In the genomic region with DNA sequence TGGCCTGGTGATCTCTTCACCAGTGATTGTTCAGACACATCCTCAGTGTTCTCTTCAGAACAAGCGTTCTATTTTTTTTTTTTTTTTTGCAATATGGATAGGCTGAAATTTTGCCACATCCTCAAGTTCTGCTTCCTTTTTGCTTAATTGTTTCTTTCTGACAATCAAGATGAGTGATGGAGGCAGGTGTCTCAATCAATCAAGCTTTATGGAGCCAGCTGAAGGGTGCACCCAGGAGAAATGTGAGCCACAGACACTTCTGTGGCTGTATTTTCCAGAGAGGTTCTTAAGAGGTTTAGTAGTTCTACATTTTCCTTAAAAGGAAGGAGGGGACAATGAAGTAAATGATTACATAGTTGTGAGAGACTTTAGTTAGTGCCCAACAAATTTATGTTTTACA, we compare ENCODE assay signal across 21 cellular contexts. TPM values are rescaled to one million over a fixed set of nuclear protein-coding genes. Genes with fewer than 3 reads are reported as not detected.
DNase-seq lines count a peak whose midpoint lies in the region; TF ChIP-seq lines count a peak whose summit lies in the region.
"Had no signal": no experiment of that assay in that cellular context is flagged by ENCODE, and none has a peak within 500 bp of the region (broad histone marks: within the 10 kb centered on the region; RNA-seq: fewer than 3 reads in every experiment).

No MANE protein-coding gene starts in this region.

- H3K36me3 ChIP-seq in Karpas-422 (ENCODE audit: insufficient read depth, low read length), result no peaks in the 10 kb centered on the region; the same call in 1 of the 2 replicates
- H3K36me3 ChIP-seq in H7 (replicated peaks; ENCODE audit: control insufficient read depth, insufficient read depth, low read length), result no peaks in the 10 kb centered on the region
- H3K36me3 ChIP-seq in mammary epithelial cell (ENCODE audit: insufficient read depth, low read length), result no peaks in the 10 kb centered on the region

- H3K4me2 ChIP-seq in Karpas-422 (ENCODE audit: low read depth, low read length, poor library complexity, severe bottlenecking) (peak overlapping the region; percentile 63), mammary epithelial cell (ENCODE audit: insufficient read depth, low read depth, low read length) (no peak overlapping the region)

- H3K79me2 ChIP-seq in Karpas-422 (ENCODE audit: low read length), result no peaks in the 10 kb centered on the region
- H3K79me2 ChIP-seq in mammary epithelial cell (ENCODE audit: insufficient read depth, low read length), result no peaks in the 10 kb centered on the region

- H3K9ac ChIP-seq in Karpas-422 (ENCODE audit: low read length) (peak overlapping the region; percentile 68), mammary epithelial cell (ENCODE audit: insufficient read depth, low read length) (no peak overlapping the region)

- no peak overlapping the region for H2AFZ ChIP-seq in Karpas-422 (ENCODE audit: low read length)
- H2AFZ ChIP-seq in mammary epithelial cell (ENCODE audit: low read depth, low read length), result no peak overlapping the region

- H3K4me1 Mint-ChIP-seq in nephron progenitor cell, result peaks cover 31% of the 10 kb centered on the region
- H3K4me1 Mint-ChIP-seq: T-cell had no signal

- BruUV-seq in mammary epithelial cell (replicated peaks; lab: Mats Ljungman, UMichigan), result no TSS peak

- H3K27me3 Mint-ChIP-seq in nephron progenitor cell (ENCODE audit: low read depth, poor library complexity), result no peaks in the 10 kb centered on the region

- dilution Hi-C loops in mammary epithelial cell (cut with HindIII; ENCODE audit: low sequenced_read_pairs), result no loop called here

- no peaks in the 10 kb centered on the region for H3K9me2 ChIP-seq in Karpas-422 (replicated peaks; ENCODE audit: insufficient read depth, low read length)

- TF ChIP-seq CTCF in nephron progenitor cell (IDR thresholded peaks at IDR 0.05) (no peak), mammary epithelial cell (conservative IDR thresholded peaks at IDR 0.05 in 1 of 2, IDR thresholded peaks at IDR 0.05 in 1 of 2; ENCODE audit: extremely low read depth in 1 of 2, insufficient read depth in 1 of 2, low read depth in 1 of 2, low read length in 2 of 2) (no peak)

- H3K4me3 ChIP-seq in Karpas-422 (ENCODE audit: low read length) (peak overlapping the region; percentile 29; the same call in 1 of the 2 replicates), H7 (ENCODE audit: insufficient read depth, low read depth, low read length) (no peak overlapping the region), mammary epithelial cell (replicated peaks in 1 of 3; ENCODE audit: insufficient read depth in 1 of 3, low read depth in 2 of 3, low read length in 3 of 3) (no peak overlapping the region)
- H3K4me3 ChIP-seq: GM12878 had no signal

- peak overlapping the region; percentile 24 for H3K4me3 Mint-ChIP-seq in nephron progenitor cell
- H3K4me3 Mint-ChIP-seq: T-cell had no signal

- H4K20me1 ChIP-seq in Karpas-422 (ENCODE audit: insufficient read depth, low read depth, low read length) (no peaks in the 10 kb centered on the region), mammary epithelial cell (ENCODE audit: insufficient read depth, low read length) (no peaks in the 10 kb centered on the region)

- peak overlapping the region; percentile 59 for H3K27ac Mint-ChIP-seq in nephron progenitor cell
- H3K27ac Mint-ChIP-seq: T-cell had no signal

- H3K27me3 ChIP-seq in Karpas-422 (ENCODE audit: low read length) (no peaks in the 10 kb centered on the region), H7 (ENCODE audit: control insufficient read depth, insufficient read depth, low read length) (no peaks in the 10 kb centered on the region), mammary epithelial cell (ENCODE audit: insufficient read depth, low read length) (no peaks in the 10 kb centered on the region)

- 100% methylated on average over 1 of the region's 1 CpG for WGBS in mammary epithelial cell (ENCODE audit: low coverage, missing lambda C conversion rate)

- H3K36me3 Mint-ChIP-seq in nephron progenitor cell (ENCODE audit: low read depth), result no peaks in the 10 kb centered on the region
- H3K36me3 Mint-ChIP-seq: T-cell had no signal

- H3K27ac ChIP-seq in Karpas-422 (ENCODE audit: low read length) (peak overlapping the region; percentile 97), mammary epithelial cell (ENCODE audit: insufficient read depth, low read depth, low read length) (no peak overlapping the region)
- H3K27ac ChIP-seq: RWPE1 had no signal

- in situ Hi-C loops in mammary epithelial cell (cut with MboI; ENCODE audit: low sequenced_read_pairs in 2 of 2), result no loop called here

- no peaks in the 10 kb centered on the region for H3K9me3 Mint-ChIP-seq in nephron progenitor cell
- H3K9me3 Mint-ChIP-seq: T-cell had no signal

- CTCF ChIA-PET in mammary epithelial cell (lab: Charles Lee; ENCODE audit: low non-redundant PET), result no interaction called here

- H3K9me3 ChIP-seq in Karpas-422 (ENCODE audit: low read length) (no peaks in the 10 kb centered on the region), mammary epithelial cell (replicated peaks; ENCODE audit: insufficient read depth, low read length) (no peaks in the 10 kb centered on the region)

- DNase-seq in NCI-H1417 (lab: John Stamatoyannopoulos, UW), result peak; percentile 29 to 86 (median 52)
- no peak for DNase-seq in NCI-H1417 treated with DMSO at 0.1 percent for 48 hours (lab: John Stamatoyannopoulos, UW)
- DNase-seq in Karpas-422, result peak; percentile 87
- DNase-seq in NCI-H524 treated with DMSO at 0.1 percent for 48 hours (lab: John Stamatoyannopoulos, UW), result peak; percentile 24
- DNase-seq in nephron progenitor cell, result no peak
- DNase-seq in H7, result no peak
- no peak for DNase-seq in ecto neural progenitor cell (ENCODE audit: low spot score)
- no peak for DNase-seq in mammary epithelial cell
- DNase-seq: 8988T, ACHN, Calu3, NCI-H1105 treated with DMSO at 0.1 percent for 48 hours, NCI-H187, NCI-H2081 treated with DMSO at 0.1 percent for 48 hours, NCI-H226, NCI-H510A, NCI-H774, SHP77, T-cell had no signal

- intact Hi-C loops in mammary epithelial cell (cut with micrococcal nuclease), result no loop called here

- peaks cover 82% of the 10 kb centered on the region for H3K4me1 ChIP-seq in Karpas-422 (ENCODE audit: low read length)
- H3K4me1 ChIP-seq in mammary epithelial cell (ENCODE audit: insufficient read depth, low read length), result no peaks in the 10 kb centered on the region

RNA-seq across cellular contexts. Expression of a gene that starts 43.9 kb away (rescaled TPM):
- 30.7 and 33.3 TPM in 2 replicates for total RNA-seq in Karpas-422 (2014; rRNA removed; shearing (Covaris generic); ENCODE audit: low replicate concordance)
- total RNA-seq in H7 (2014; rRNA removed; shearing (Covaris generic)), result 6.2 and 7.4 TPM in 2 replicates
- total RNA-seq in mammary epithelial cell, result 10 to 100 TPM in 1 of 2 donors, 1 to 10 TPM in 1; 6.1 to 16.5 TPM
- polyA plus RNA-seq in mammary epithelial cell, result 4.1 TPM
- 3.9 TPM for polyA minus RNA-seq in mammary epithelial cell

Comparison
In these comparisons a context has a peak if more than half of its experiments do, and no peak if none do; other contexts are left out.
1. DNase-seq: peak in NCI-H1417 (3 of 3), Karpas-422 (single experiment) and NCI-H524 treated with DMSO at 0.1 percent for 48 hours (single experiment); none in NCI-H1417 treated with DMSO at 0.1 percent for 48 hours (single experiment), nephron progenitor cell (single experiment), H7 (single experiment), ecto neural progenitor cell (single experiment) and mammary epithelial cell (single experiment).